8 cellular contexts compared by ENCODE assay signal in the genomic region with DNA sequence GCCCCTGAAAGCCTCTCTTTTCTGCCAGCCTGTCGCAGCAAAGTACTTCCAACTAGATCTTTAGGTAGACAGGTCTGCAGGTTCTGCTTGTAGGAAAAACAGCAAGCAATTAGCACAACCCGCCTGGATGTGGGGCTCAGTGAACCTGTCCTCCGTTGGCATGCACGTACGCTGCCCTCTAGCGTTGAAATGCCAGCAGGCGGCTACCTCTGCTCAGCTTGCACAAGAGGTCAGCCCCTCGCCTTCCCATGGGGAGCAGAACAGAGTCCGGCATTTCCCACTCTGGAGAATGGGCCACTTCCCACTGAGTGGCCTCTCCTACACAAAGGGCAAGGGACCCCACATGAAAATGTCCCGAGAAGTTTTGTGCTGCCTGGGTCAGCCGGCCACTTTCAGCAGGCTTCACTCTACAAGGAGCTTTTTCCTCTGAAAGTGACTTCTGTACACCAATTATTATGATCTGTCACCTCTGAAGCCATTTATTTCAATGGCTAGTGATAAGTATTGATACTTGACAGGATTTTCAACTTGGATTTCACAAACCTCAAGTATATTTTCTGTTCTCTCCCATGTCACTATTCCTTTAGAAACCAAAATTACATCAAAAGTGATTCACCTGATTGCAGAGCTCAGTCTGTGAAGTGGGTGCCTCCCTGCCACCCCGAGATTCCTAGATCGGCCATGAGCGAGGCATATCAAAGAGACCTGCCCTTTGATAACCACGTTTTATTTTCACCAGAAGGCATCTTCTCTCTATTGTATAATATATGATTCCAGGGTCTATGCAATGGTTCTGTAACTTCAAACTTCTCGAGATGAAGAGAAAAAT. TPM values are rescaled to one million over a fixed set of nuclear protein-coding genes. Genes with fewer than 3 reads are reported as not detected.
DNase-seq lines count a peak whose midpoint lies in the region; ATAC-seq and TF ChIP-seq lines count a peak whose summit lies in the region.

No MANE protein-coding gene starts in this region.

- H4K20me1 ChIP-seq in DOHH2 (ENCODE audit: control insufficient read depth, insufficient read depth, low read depth, low read length) (no peaks in the 10 kb centered on the region), OCI-LY7 (ENCODE audit: insufficient read depth, low read length) (no peaks in the 10 kb centered on the region), fibroblast of lung (ENCODE audit: control insufficient read depth, extremely low read depth, insufficient read depth, low read length) (no peaks in the 10 kb centered on the region), neural progenitor cell (ENCODE audit: low read depth) (no peaks in the 10 kb centered on the region)

- H3K9me2 ChIP-seq in DOHH2 (replicated peaks; ENCODE audit: control insufficient read depth, low read length): no peaks in the 10 kb centered on the region
- H3K9me2 ChIP-seq in OCI-LY7 (ENCODE audit: insufficient read depth, low read length): no peaks in the 10 kb centered on the region

- POLR2A ChIA-PET in OCI-LY7 (lab: Charles Lee): no interaction called here

- H3K36me3 ChIP-seq in DOHH2 (ENCODE audit: control insufficient read depth, low read length) (no peaks in the 10 kb centered on the region), OCI-LY7 (ENCODE audit: insufficient read depth, low read length) (no peaks in the 10 kb centered on the region), fibroblast of lung (ENCODE audit: control insufficient read depth, insufficient read depth, low read length) (no peaks in the 10 kb centered on the region), neural progenitor cell (no peaks in the 10 kb centered on the region), stomach (no peaks in the 10 kb centered on the region)

- ATAC-seq in HG02885 (IDR thresholded peaks at IDR 0.05; ENCODE audit: poor library complexity, unreplicated experiment): peak; percentile 69

- TF ChIP-seq EP300 in stomach (IDR thresholded peaks at IDR 0.05): no peak

- intact Hi-C loops in OCI-LY7 (cut with micrococcal nuclease; ENCODE audit: unreplicated experiment) (no loop called here), stomach (cut with DNase I; ENCODE audit: low total_unique reads) (no loop called here)

- no peak overlapping the region for H2AFZ ChIP-seq in OCI-LY7 (ENCODE audit: low read length)
- H2AFZ ChIP-seq in fibroblast of lung (ENCODE audit: low read length): no peak overlapping the region
- peak overlapping the region; percentile 59 for H2AFZ ChIP-seq in neural progenitor cell (replicated peaks)

- no peak overlapping the region for H3K27ac Mint-ChIP-seq in neural progenitor cell

- WGBS in stomach, 5 donors: 37 to 48% (median 40%) methylated on average over 14 to 16 of the region's 16 CpGs

- H3K27ac ChIP-seq in DOHH2 (ENCODE audit: low read depth, low read length): no peak overlapping the region
- no peak overlapping the region for H3K27ac ChIP-seq in OCI-LY7 (ENCODE audit: low read depth, low read length, poor library complexity, severe bottlenecking)
- no peak overlapping the region for H3K27ac ChIP-seq in fibroblast of lung (ENCODE audit: insufficient read depth, low read length)
- H3K27ac ChIP-seq in neural progenitor cell: no peak overlapping the region
- H3K27ac ChIP-seq in stomach: peak overlapping the region in 1 of 5 donors; percentile 75

- H3K9ac ChIP-seq in fibroblast of lung (ENCODE audit: insufficient read depth, low read length) (no peak overlapping the region), neural progenitor cell (no peak overlapping the region)

- DNase-seq in OCI-LY7 (ENCODE audit: low spot score): peak; percentile 51
- peak; percentile 39 for DNase-seq in activated T-cell treated with anti-CD3 and anti-CD28 coated beads for 24 hours (ENCODE audit: low read depth)
- DNase-seq in fibroblast of lung (ENCODE audit: low read depth in 2 of 2): peak; percentile 74 to 79
- peak; percentile 89 for DNase-seq in neural progenitor cell (ENCODE audit: low spot score)
- DNase-seq in stomach: peak; percentile 80
- no peak for DNase-seq in inferior parietal cortex (ENCODE audit: extremely low spot score)

- no TSS peak for BruUV-seq in OCI-LY7 (replicated peaks; lab: Mats Ljungman, UMichigan)

- H3K4me3 ChIP-seq in DOHH2 (ENCODE audit: low read length) (no peak overlapping the region), OCI-LY7 (ENCODE audit: low read depth, low read length, poor library complexity, severe bottlenecking) (no peak overlapping the region), fibroblast of lung (replicated peaks in 1 of 4; ENCODE audit: control extremely low read depth in 1 of 4, insufficient read depth in 1 of 4, low read depth in 3 of 4, low read length in 4 of 4) (no peak overlapping the region), neural progenitor cell (no peak overlapping the region), stomach (no peak overlapping the region)

- H3K4me1 ChIP-seq in DOHH2 (ENCODE audit: control insufficient read depth, low read length) (no peaks in the 10 kb centered on the region), OCI-LY7 (ENCODE audit: insufficient read depth, low read length, poor library complexity, severe bottlenecking) (no peaks in the 10 kb centered on the region), fibroblast of lung (ENCODE audit: control insufficient read depth, extremely low read depth, insufficient read depth, low read length) (peaks cover 15% of the 10 kb centered on the region), neural progenitor cell (peaks cover 8% of the 10 kb centered on the region), stomach (peaks cover 0 to 31% (median 15%) of the 10 kb centered on the region in 4 donors)

- H3K79me2 ChIP-seq in DOHH2 (ENCODE audit: control insufficient read depth, low read length) (no peaks in the 10 kb centered on the region), OCI-LY7 (ENCODE audit: insufficient read depth, low read depth, low read length) (no peaks in the 10 kb centered on the region), fibroblast of lung (ENCODE audit: control insufficient read depth, insufficient read depth, low read length) (no peaks in the 10 kb centered on the region), neural progenitor cell (ENCODE audit: low read depth) (no peaks in the 10 kb centered on the region)

- no peak overlapping the region for H3K4me3 Mint-ChIP-seq in neural progenitor cell

- H3F3A ChIP-seq in DOHH2 (ENCODE audit: control insufficient read depth, insufficient read depth) (no peaks in the 10 kb centered on the region), neural progenitor cell (ENCODE audit: low read depth) (no peaks in the 10 kb centered on the region)

- H3K36me3 Mint-ChIP-seq in neural progenitor cell: no peaks in the 10 kb centered on the region

- CTCF ChIA-PET in OCI-LY7 (lab: Charles Lee; ENCODE audit: unreplicated experiment): interaction anchor here (1.0 kb wide), 1 partner anchor 22 kb away, joined by 3 read pairs; no protein-coding TSS in a partner anchor

- H3K27me3 Mint-ChIP-seq in neural progenitor cell (ENCODE audit: insufficient read depth, low read depth): peaks cover 9% of the 10 kb centered on the region

- no peak overlapping the region for H3K4me2 ChIP-seq in DOHH2 (ENCODE audit: low read length)
- no peak overlapping the region for H3K4me2 ChIP-seq in OCI-LY7 (ENCODE audit: low read length)
- H3K4me2 ChIP-seq in fibroblast of lung (ENCODE audit: extremely low read depth, insufficient read depth, low read length): no peak overlapping the region
- H3K4me2 ChIP-seq in neural progenitor cell: no peak overlapping the region

- no peaks in the 10 kb centered on the region for H3K9me3 Mint-ChIP-seq in neural progenitor cell

- H3K9me3 ChIP-seq in DOHH2 (ENCODE audit: control insufficient read depth, insufficient read depth, low read length) (no peaks in the 10 kb centered on the region), OCI-LY7 (ENCODE audit: low read length) (no peaks in the 10 kb centered on the region), fibroblast of lung (ENCODE audit: control insufficient read depth, insufficient read depth, low read depth, low read length) (no peaks in the 10 kb centered on the region), neural progenitor cell (ENCODE audit: low read depth) (no peaks in the 10 kb centered on the region), stomach (no peaks in the 10 kb centered on the region)

- no peak for TF ChIP-seq POLR2A in stomach (IDR thresholded peaks at IDR 0.05)

- H3K27me3 ChIP-seq in DOHH2 (ENCODE audit: control insufficient read depth, low read length): peaks cover 17% of the 10 kb centered on the region
- peaks cover 2% of the 10 kb centered on the region for H3K27me3 ChIP-seq in fibroblast of lung (ENCODE audit: control insufficient read depth, insufficient read depth, low read length)
- H3K27me3 ChIP-seq in neural progenitor cell: no peaks in the 10 kb centered on the region
- no peaks in the 10 kb centered on the region for H3K27me3 ChIP-seq in stomach

- H3K4me1 Mint-ChIP-seq in neural progenitor cell: peaks cover 19% of the 10 kb centered on the region

- TF ChIP-seq CTCF in DOHH2 (IDR thresholded peaks at IDR 0.05; ENCODE audit: low read depth, low read length, poor library complexity, severe bottlenecking): peak; percentile 94
- peak; percentile 77 for TF ChIP-seq CTCF in OCI-LY7 (conservative IDR thresholded peaks at IDR 0.05; ENCODE audit: low read length)
- peak; percentile 68 to 83 for TF ChIP-seq CTCF in fibroblast of lung (conservative IDR thresholded peaks at IDR 0.05 in 1 of 2, IDR thresholded peaks at IDR 0.05 in 1 of 2; ENCODE audit: low read depth in 1 of 2, low read length in 2 of 2)
- TF ChIP-seq CTCF in neural progenitor cell (IDR thresholded peaks at IDR 0.05): peak; percentile 79
- peak in 4 of 7 experiments; percentile 57 to 65 (median 63) for TF ChIP-seq CTCF in stomach (IDR thresholded peaks at IDR 0.05)

RNA-seq across cellular contexts. Expression of gene JCAD, which starts 56.7 kb away (rescaled TPM):
- total RNA-seq in OCI-LY7 (2014; rRNA removed; shearing (Covaris generic)): not detected in 2 replicates
- total RNA-seq in OCI-LY7 (2022): 0.04 TPM in 1 of 2 replicates, not detected in the other
- 25.9 and 27.1 TPM in 2 replicates for total RNA-seq in fibroblast of lung
- 3.3 and 8.3 TPM in 2 replicates for polyA plus RNA-seq in fibroblast of lung
- 5.1 and 9.2 TPM in 2 replicates for polyA plus RNA-seq in fibroblast of lung (2012)
- polyA minus RNA-seq in fibroblast of lung (ENCODE audit: low replicate concordance): 4.8 and 11.0 TPM in 2 replicates
- 1.3 and 1.9 TPM in 2 replicates for total RNA-seq in neural progenitor cell (ENCODE audit: low replicate concordance)
- 10 to 100 TPM in 4 of 5 donors, 1 to 10 TPM in 1; 3.5 to 30.3 (median 20.2) TPM for total RNA-seq in stomach
- 1 to 10 TPM; 1.6 to 2.2 (median 1.7) TPM for polyA plus RNA-seq in stomach
